11 cellular contexts compared by ENCODE assay signal in genomic region chr3:111803123-111803593, GRCh38. TPM values are rescaled to one million over a fixed set of nuclear protein-coding genes. Genes with fewer than 3 reads are reported as not detected.
DNase-seq lines count a peak whose midpoint lies in the region; ATAC-seq and TF ChIP-seq lines count a peak whose summit lies in the region.
"Had no signal": no experiment of that assay in that cellular context is flagged by ENCODE, and none has a peak within 500 bp of the region (broad histone marks: within the 10 kb centered on the region; RNA-seq: fewer than 3 reads in every experiment).

No MANE protein-coding gene starts in this region.

- 8% methylated on average over 4 of the region's 4 CpGs for WGBS in SK-N-SH (ENCODE audit: low lambda C conversion rate)
- whole genome bisulfite sequencing in gastroesophageal sphincter (ENCODE audit: low coverage in 1 of 2), 2 donors = 4 to 11% methylated on average over 1 to 2 of the region's 4 CpGs
- WGBS in prostate gland = 28% methylated on average over 4 of the region's 4 CpGs

- ATAC-seq in gastroesophageal sphincter (peak; percentile 92), HG03095 (IDR thresholded peaks at IDR 0.05; ENCODE audit: unreplicated experiment) (no peak)
- no peak for ATAC-seq in activated naive CD8-positive, alpha-beta T cell treated with anti-CD3 and anti-CD28 coated beads, Interleukin-2, amount 50 U/mL, for 24 hours

- peaks cover 3% of the 10 kb centered on the region for H3K9me3 Mint-ChIP-seq in activated naive CD8-positive, alpha-beta T cell treated with anti-CD3 and anti-CD28 coated beads for 36 hours
- peaks cover 4% of the 10 kb centered on the region for H3K9me3 Mint-ChIP-seq in activated naive CD8-positive, alpha-beta T cell treated with anti-CD3 and anti-CD28 coated beads, Interleukin-2, amount 50 U/mL, for 24 hours

- H3K27ac ChIP-seq in SK-N-SH (ENCODE audit: low read depth in 2 of 2, low read length in 1 of 2) (peak overlapping the region; percentile 80 to 86; a peak in 3 of 4 replicates), gastroesophageal sphincter (peak overlapping the region; percentile 74 to 79 (median 78)), prostate gland (peak overlapping the region; percentile 27 to 48)

- no peaks in the 10 kb centered on the region for H3K36me3 Mint-ChIP-seq in activated naive CD8-positive, alpha-beta T cell treated with anti-CD3 and anti-CD28 coated beads for 36 hours
- H3K36me3 Mint-ChIP-seq in activated naive CD8-positive, alpha-beta T cell treated with anti-CD3 and anti-CD28 coated beads, Interleukin-2, amount 50 U/mL, for 24 hours (ENCODE audit: low read depth) = no peaks in the 10 kb centered on the region

- H3K9me3 ChIP-seq in SK-N-SH = no peaks in the 10 kb centered on the region
- no peaks in the 10 kb centered on the region for H3K9me3 ChIP-seq in gastroesophageal sphincter
- H3K9me3 ChIP-seq in prostate gland = no peaks in the 10 kb centered on the region

- H3F3A ChIP-seq in SK-N-SH (replicated peaks; ENCODE audit: insufficient read depth) = peaks cover 31% of the 10 kb centered on the region

- H4K20me1 ChIP-seq in SK-N-SH (ENCODE audit: insufficient read depth) = no peaks in the 10 kb centered on the region

- H3K9me2 ChIP-seq in SK-N-SH = no peaks in the 10 kb centered on the region

- peaks cover 2 to 12% of the 10 kb centered on the region in 2 experiments; a peak in 2 of 4 replicates for H3K4me1 ChIP-seq in SK-N-SH (ENCODE audit: control insufficient read depth in 1 of 2, insufficient read depth in 2 of 2, low read depth in 1 of 2, low read length in 1 of 2)
- H3K4me1 ChIP-seq in gastroesophageal sphincter = peaks cover 7 to 29% (median 8%) of the 10 kb centered on the region in 3 donors
- no peaks in the 10 kb centered on the region for H3K4me1 ChIP-seq in prostate gland (replicated peaks)

- TF ChIP-seq CTCF in SK-N-SH (IDR thresholded peaks at IDR 0.05) (no peak), gastroesophageal sphincter (IDR thresholded peaks at IDR 0.05) (no peak), prostate gland (IDR thresholded peaks at IDR 0.05) (no peak)

- no peak for TF ChIP-seq RAD21 in SK-N-SH (IDR thresholded peaks at IDR 0.05; ENCODE audit: low read length)

- no peak overlapping the region for H3K4me3 ChIP-seq in SK-N-SH (ENCODE audit: low read depth in 2 of 2, low read length in 1 of 2)
- H3K4me3 ChIP-seq in gastroesophageal sphincter = no peak overlapping the region
- H3K4me3 ChIP-seq in prostate gland = no peak overlapping the region
- H3K4me3 ChIP-seq: dorsolateral prefrontal cortex had no signal

- DNase-seq in AG20443 (ENCODE audit: low spot score) (peak; percentile 84), SK-N-SH (no peak), prostate gland (ENCODE audit: low spot score) (peak; percentile 61)
- no peak for DNase-seq in activated naive CD8-positive, alpha-beta T cell treated with anti-CD3 and anti-CD28 coated beads for 36 hours
- no peak for DNase-seq in stimulated activated CD4-positive, alpha-beta T cell treated with anti-CD3 and anti-CD28 coated beads, Interleukin-2, amount 100 ng/mL, for 48 hours
- DNase-seq in activated naive CD8-positive, alpha-beta T cell treated with anti-CD3 and anti-CD28 coated beads, Interleukin-2, amount 50 U/mL, for 24 hours = no peak
- DNase-seq: DMS79 treated with DMSO at 0.1 percent for 48 hours, NCI-H1092 treated with DMSO at 0.1 percent for 48 hours had no signal

- H3K36me3 ChIP-seq in SK-N-SH (replicated peaks in 1 of 2; ENCODE audit: control insufficient read depth in 1 of 2, insufficient read depth in 2 of 2, low read length in 1 of 2) (no peaks in the 10 kb centered on the region), gastroesophageal sphincter (no peaks in the 10 kb centered on the region), prostate gland (no peaks in the 10 kb centered on the region)

- peak overlapping the region; percentile 25; the same call in 1 of the 2 replicates for H3K4me2 ChIP-seq in SK-N-SH

- CTCF ChIA-PET in SK-N-SH (lab: Yijun Ruan, JAX) = interaction anchor here (0.6 to 1.4 kb wide), 2 partner anchors 57 to 238 kb away, joined by 3 to 4 read pairs; no protein-coding TSS in a partner anchor

- no peaks in the 10 kb centered on the region for H3K79me2 ChIP-seq in SK-N-SH (ENCODE audit: insufficient read depth)

- peak overlapping the region; percentile 26; the same call in 1 of the 2 replicates for H2AFZ ChIP-seq in SK-N-SH (ENCODE audit: low read depth)

- no peak for TF ChIP-seq POLR2A in gastroesophageal sphincter (IDR thresholded peaks at IDR 0.05)
- no peak for TF ChIP-seq POLR2A in prostate gland (IDR thresholded peaks at IDR 0.05)

- H3K27me3 ChIP-seq in SK-N-SH (ENCODE audit: insufficient read depth) (no peaks in the 10 kb centered on the region), gastroesophageal sphincter (no peaks in the 10 kb centered on the region), prostate gland (replicated peaks; ENCODE audit: insufficient read depth) (no peaks in the 10 kb centered on the region)
- H3K27me3 ChIP-seq: dorsolateral prefrontal cortex had no signal

- POLR2A ChIA-PET in SK-N-SH (lab: Yijun Ruan, JAX) = no interaction called here

- peaks cover 3% of the 10 kb centered on the region for H3K27me3 Mint-ChIP-seq in activated naive CD8-positive, alpha-beta T cell treated with anti-CD3 and anti-CD28 coated beads for 36 hours
- H3K27me3 Mint-ChIP-seq in activated naive CD8-positive, alpha-beta T cell treated with anti-CD3 and anti-CD28 coated beads, Interleukin-2, amount 50 U/mL, for 24 hours = no peaks in the 10 kb centered on the region

- intact Hi-C loops in prostate gland (cut with DNase I) = loop anchor here (5.0 to 10.0 kb wide), 2 partner anchors 54 to 68 kb away; partner anchors contain the start of gene PHLDB2

- H3K4me3 Mint-ChIP-seq in activated naive CD8-positive, alpha-beta T cell treated with anti-CD3 and anti-CD28 coated beads for 36 hours = no peak overlapping the region
- H3K4me3 Mint-ChIP-seq in activated naive CD8-positive, alpha-beta T cell treated with anti-CD3 and anti-CD28 coated beads, Interleukin-2, amount 50 U/mL, for 24 hours = no peak overlapping the region

- H3K9ac ChIP-seq in SK-N-SH = peak overlapping the region; percentile 35; the same call in 1 of the 2 replicates

- no peak overlapping the region for H3K27ac Mint-ChIP-seq in activated naive CD8-positive, alpha-beta T cell treated with anti-CD3 and anti-CD28 coated beads for 36 hours
- no peak overlapping the region for H3K27ac Mint-ChIP-seq in activated naive CD8-positive, alpha-beta T cell treated with anti-CD3 and anti-CD28 coated beads, Interleukin-2, amount 50 U/mL, for 24 hours

- peaks cover 4% of the 10 kb centered on the region for H3K4me1 Mint-ChIP-seq in activated naive CD8-positive, alpha-beta T cell treated with anti-CD3 and anti-CD28 coated beads for 36 hours
- H3K4me1 Mint-ChIP-seq in activated naive CD8-positive, alpha-beta T cell treated with anti-CD3 and anti-CD28 coated beads, Interleukin-2, amount 50 U/mL, for 24 hours = peaks cover 5% of the 10 kb centered on the region

- TF ChIP-seq EP300 in SK-N-SH (IDR thresholded peaks at IDR 0.05; ENCODE audit: borderline replicate concordance in 1 of 2, low read depth in 1 of 2, low read length in 1 of 2) = peak in 1 of 2 experiments; percentile 73; a peak in 3 of 4 replicates
- no peak for TF ChIP-seq EP300 in gastroesophageal sphincter (IDR thresholded peaks at IDR 0.05)

TF ChIP-seq in SK-N-SH, 30 proteins besides CTCF, POLR2A, EP300 and RAD21 (continues in another document):
- TF ChIP-seq GATA2 (CRISPR knock-in tag; IDR thresholded peaks at IDR 0.05) = no peak
- TF ChIP-seq ELF1 (IDR thresholded peaks at IDR 0.05) = no peak
- no peak for TF ChIP-seq GABPA (IDR thresholded peaks at IDR 0.05; ENCODE audit: low read depth)
- TF ChIP-seq, protein P1, sequence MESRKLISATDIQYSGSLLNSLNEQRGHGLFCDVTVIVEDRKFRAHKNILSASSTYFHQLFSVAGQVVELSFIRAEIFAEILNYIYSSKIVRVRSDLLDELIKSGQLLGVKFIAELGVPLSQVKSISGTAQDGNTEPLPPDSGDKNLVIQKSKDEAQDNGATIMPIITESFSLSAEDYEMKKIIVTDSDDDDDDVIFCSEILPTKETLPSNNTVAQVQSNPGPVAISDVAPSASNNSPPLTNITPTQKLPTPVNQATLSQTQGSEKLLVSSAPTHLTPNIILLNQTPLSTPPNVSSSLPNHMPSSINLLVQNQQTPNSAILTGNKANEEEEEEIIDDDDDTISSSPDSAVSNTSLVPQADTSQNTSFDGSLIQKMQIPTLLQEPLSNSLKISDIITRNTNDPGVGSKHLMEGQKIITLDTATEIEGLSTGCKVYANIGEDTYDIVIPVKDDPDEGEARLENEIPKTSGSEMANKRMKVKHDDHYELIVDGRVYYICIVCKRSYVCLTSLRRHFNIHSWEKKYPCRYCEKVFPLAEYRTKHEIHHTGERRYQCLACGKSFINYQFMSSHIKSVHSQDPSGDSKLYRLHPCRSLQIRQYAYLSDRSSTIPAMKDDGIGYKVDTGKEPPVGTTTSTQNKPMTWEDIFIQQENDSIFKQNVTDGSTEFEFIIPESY (IDR thresholded peaks at IDR 0.05; ENCODE audit: borderline replicate concordance, low read depth) = peak; percentile 61; the same call in 1 of the 2 replicates
- TF ChIP-seq, protein P2, sequence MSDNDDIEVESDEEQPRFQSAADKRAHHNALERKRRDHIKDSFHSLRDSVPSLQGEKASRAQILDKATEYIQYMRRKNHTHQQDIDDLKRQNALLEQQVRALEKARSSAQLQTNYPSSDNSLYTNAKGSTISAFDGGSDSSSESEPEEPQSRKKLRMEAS (IDR thresholded peaks at IDR 0.05; ENCODE audit: low read depth) = 0 out of 2 replicates have a peak, but pooled peaks have one; percentile 56
- TF ChIP-seq RXRA (IDR thresholded peaks at IDR 0.05; ENCODE audit: borderline replicate concordance, low read depth) = peak; percentile 62; the same call in 1 of the 2 replicates
- no peak for TF ChIP-seq USF1 (IDR thresholded peaks at IDR 0.05; ENCODE audit: borderline replicate concordance, low read depth)
- peak; percentile 32; the same call in 1 of the 2 replicates for TF ChIP-seq POLR2AphosphoS5 (IDR thresholded peaks at IDR 0.05; ENCODE audit: low read depth, low read length)
- TF ChIP-seq EZH2phosphoT487 (IDR thresholded peaks at IDR 0.05; ENCODE audit: borderline replicate concordance, low read depth) = no peak
- TF ChIP-seq FOXJ3 (CRISPR knock-in tag; IDR thresholded peaks at IDR 0.05) = no peak

RNA-seq across cellular contexts. Expression of gene PHLDB2, which starts 55.9 kb away (rescaled TPM):
- polyA plus RNA-seq in SK-N-SH (2012; rRNA removed) = 18.0 and 23.3 TPM in 2 replicates
- 18.0 and 21.5 TPM in 2 replicates for polyA plus RNA-seq in SK-N-SH (2012; cell fraction: cytosol; rRNA removed)
- polyA plus RNA-seq in SK-N-SH (2012; cell fraction: nucleus; rRNA removed) = 36.7 and 73.8 TPM in 2 replicates
- total RNA-seq in gastroesophageal sphincter = 100 to 1,000 TPM in 1 of 4 donors, 10 to 100 TPM in 3; 52.1 to 115 (median 77.4) TPM
- 10 to 100 TPM; 15.3 to 32.3 TPM for total RNA-seq in prostate gland
- total RNA-seq in activated naive CD8-positive, alpha-beta T cell treated with anti-CD3 and anti-CD28 coated beads for 36 hours = 1 to 10 TPM; 2.3 to 2.5 TPM

Comparison
In these comparisons a context has a peak if more than half of its experiments do, and no peak if none do; other contexts are left out.
1. DNase-seq: peak in AG20443 (single experiment) and prostate gland (single experiment); none in SK-N-SH (single experiment), activated naive CD8-positive, alpha-beta T cell treated with anti-CD3 and anti-CD28 coated beads for 36 hours (single experiment), stimulated activated CD4-positive, alpha-beta T cell treated with anti-CD3 and anti-CD28 coated beads, Interleukin-2, amount 100 ng/mL, for 48 hours (0 of 2) and activated naive CD8-positive, alpha-beta T cell treated with anti-CD3 and anti-CD28 coated beads, Interleukin-2, amount 50 U/mL, for 24 hours (single experiment).
2. RNA of gene PHLDB2, which starts 55.9 kb away (total RNA-seq): 52.1 to 115 TPM in gastroesophageal sphincter and 15.3 to 32.3 TPM in prostate gland; 2.3 to 2.5 TPM in activated naive CD8-positive, alpha-beta T cell treated with anti-CD3 and anti-CD28 coated beads for 36 hours; every median in the first group is over 4 times any median in the second.
3. Peak in every context shown above with its lines, with median percentiles within 50 percentile points of each other: H3K27ac ChIP-seq.